Comparison of ENCODE assay signal across 22 cellular contexts in genomic region chr7:22329816-22330524, GRCh38. TPM values are rescaled to one million over a fixed set of nuclear protein-coding genes. Genes with fewer than 3 reads are reported as not detected.
DNase-seq lines count a peak whose midpoint lies in the region; ATAC-seq, FAIRE-seq and TF ChIP-seq lines count a peak whose summit lies in the region.
"Had no signal": no experiment of that assay in that cellular context is flagged by ENCODE, and none has a peak within 500 bp of the region (broad histone marks: within the 10 kb centered on the region; RNA-seq: fewer than 3 reads in every experiment).

No MANE protein-coding gene starts in this region.

- H3K4me2 ChIP-seq in A549 (no peak overlapping the region), H9 (ENCODE audit: insufficient read depth, insufficient read length, low read length) (no peak overlapping the region), GM23248 (ENCODE audit: unreplicated experiment) (no peak overlapping the region)

- H3K27me3 ChIP-seq in H9 (ENCODE audit: insufficient read depth, low read length), result no peaks in the 10 kb centered on the region
- H3K27me3 ChIP-seq in Panc1 (ENCODE audit: control insufficient read depth, insufficient read depth, low read length), result peaks cover 9% of the 10 kb centered on the region
- no peaks in the 10 kb centered on the region for H3K27me3 ChIP-seq in liver (ENCODE audit: control insufficient read depth in 4 of 4, insufficient read depth in 4 of 4, low read length in 3 of 4)
- no peaks in the 10 kb centered on the region for H3K27me3 ChIP-seq in GM23248 (replicated peaks; ENCODE audit: insufficient read depth)
- no peaks in the 10 kb centered on the region for H3K27me3 ChIP-seq in suprapubic skin

- H3K36me3 ChIP-seq in Panc1 (ENCODE audit: control insufficient read depth, insufficient read depth, low read length), result no peaks in the 10 kb centered on the region
- peaks cover 0 to 2% (median 0%) of the 10 kb centered on the region in 4 donors for H3K36me3 ChIP-seq in liver (ENCODE audit: control insufficient read depth in 4 of 4, insufficient read depth in 3 of 4, low read depth in 1 of 4, low read length in 3 of 4)
- H3K36me3 ChIP-seq in GM23248 (ENCODE audit: low read depth), result no peaks in the 10 kb centered on the region
- no peaks in the 10 kb centered on the region for H3K36me3 ChIP-seq in suprapubic skin

- no peak overlapping the region for H3K14ac ChIP-seq in H9 (ENCODE audit: insufficient read depth, low read length)

- H4K8ac ChIP-seq in H9 (replicated peaks; ENCODE audit: insufficient read length, low read depth, low read length), result no peak overlapping the region

- BruUV-seq in Panc1 (replicated peaks; lab: Mats Ljungman, UMichigan), result no TSS peak

- H3K79me2 ChIP-seq in H9 (ENCODE audit: insufficient read depth, low read length), result peaks cover 7% of the 10 kb centered on the region; the same call in 1 of the 2 replicates
- no peaks in the 10 kb centered on the region for H3K79me2 ChIP-seq in GM23248 (ENCODE audit: insufficient read depth)

- ATAC-seq in A549, result no peak
- peak; percentile 48; the same call in 1 of the 2 replicates for ATAC-seq in Panc1
- no peak for ATAC-seq in HG03135 (IDR thresholded peaks at IDR 0.05; ENCODE audit: unreplicated experiment)
- ATAC-seq: activated CD4-positive, alpha-beta T cell treated with anti-CD3 and anti-CD28 coated beads for 36 hours; stimulated activated naive CD8-positive, alpha-beta T cell treated with anti-CD3 and anti-CD28 coated beads, Interleukin-15, Interleukin-2, amounts not matched to agents 100 U/mL and 50 U/mL, for 24 hours had no signal

- no peaks in the 10 kb centered on the region for H3K23me2 ChIP-seq in H9 (ENCODE audit: insufficient read length, low read depth, low read length, poor library complexity, severe bottlenecking)

- intact Hi-C loops in Panc1 (cut with micrococcal nuclease; ENCODE audit: unreplicated experiment), result no loop called here

- no peak overlapping the region for H2BK12ac ChIP-seq in H9 (ENCODE audit: insufficient read length, low read depth, low read length)

- TF ChIP-seq POLR2A in A549 (IDR thresholded peaks at IDR 0.05; ENCODE audit: low read length) (no peak), suprapubic skin (IDR thresholded peaks at IDR 0.05) (no peak)

- DNase-seq in A549 (ENCODE audit: low read depth in 1 of 2, low spot score in 1 of 2) (no peak), H9 (no peak), Panc1 (ENCODE audit: low read depth, low spot score) (no peak), GM23248 (no peak), suprapubic skin (ENCODE audit: low spot score in 2 of 2) (no peak), AG20443 (ENCODE audit: low spot score) (no peak)
- DNase-seq: ACHN; activated CD4-positive, alpha-beta T cell treated with anti-CD3 and anti-CD28 coated beads for 36 hours; activated gamma-delta T cell; amniotic stem cell; CD4-positive, alpha-beta T cell; central memory CD4-positive, alpha-beta T cell; Kasumi-1; NCI-H1417 treated with DMSO at 0.1 percent for 48 hours; NCI-H226; retina; stimulated activated CD4-positive, alpha-beta T cell treated with anti-CD3 and anti-CD28 coated beads, Interleukin-15, amount 100 ng/mL, for 24 hours; stimulated activated naive CD8-positive, alpha-beta T cell treated with anti-CD3 and anti-CD28 coated beads, Interleukin-15, Interleukin-2, amounts not matched to agents 100 U/mL and 50 U/mL, for 24 hours had no signal

- peak overlapping the region; percentile 53 for H3T11ph ChIP-seq in H9 (ENCODE audit: low read length)

- H3K79me1 ChIP-seq in H9 (ENCODE audit: insufficient read depth, low read depth, low read length, poor library complexity, severe bottlenecking), result no peaks in the 10 kb centered on the region

- no peak overlapping the region for H3K27ac ChIP-seq in A549
- H3K27ac ChIP-seq in H9 (ENCODE audit: insufficient read length, low read depth, low read length), result no peak overlapping the region
- H3K27ac ChIP-seq in Panc1 (ENCODE audit: low read length), result no peak overlapping the region
- H3K27ac ChIP-seq in liver (ENCODE audit: low read depth in 1 of 2, low read length in 2 of 2), result no peak overlapping the region
- no peak overlapping the region for H3K27ac ChIP-seq in GM23248
- no peak overlapping the region for H3K27ac ChIP-seq in suprapubic skin

- H3K9me2 ChIP-seq in GM23248 (ENCODE audit: insufficient read depth), result no peaks in the 10 kb centered on the region

- no peaks in the 10 kb centered on the region for H3K27me3 Mint-ChIP-seq in H9 (ENCODE audit: low read depth)
- H3K27me3 Mint-ChIP-seq: CD4-positive, alpha-beta T cell had no signal

- FAIRE-seq in A549 (lab: Jason Lieb, UNC), result no peak
- FAIRE-seq: G401.6, keratinocyte had no signal

- H3K4me1 Mint-ChIP-seq in H9, result peaks cover 69 to 71% of the 10 kb centered on the region in 2 experiments

- no peaks in the 10 kb centered on the region for H3K9me3 Mint-ChIP-seq in H9
- H3K9me3 Mint-ChIP-seq: CD4-positive, alpha-beta T cell had no signal

- H4K20me1 ChIP-seq in H9 (ENCODE audit: control insufficient read depth, insufficient read depth, insufficient read length), result no peaks in the 10 kb centered on the region
- H4K20me1 ChIP-seq in GM23248 (ENCODE audit: insufficient read depth), result no peaks in the 10 kb centered on the region

- no peak overlapping the region for H2BK120ac ChIP-seq in H9 (ENCODE audit: low read depth, low read length, poor library complexity, severe bottlenecking)

- H3F3A ChIP-seq in GM23248 (ENCODE audit: insufficient read depth), result no peaks in the 10 kb centered on the region

- H2AK5ac ChIP-seq in H9 (ENCODE audit: insufficient read length, low read length), result no peak overlapping the region

- peak overlapping the region; percentile 64 for H3K18ac ChIP-seq in H9 (ENCODE audit: insufficient read length, low read depth, low read length)

- H3K4me3 ChIP-seq in A549 (no peak overlapping the region), Panc1 (ENCODE audit: low read depth in 2 of 2, low read length in 2 of 2) (no peak overlapping the region), liver (ENCODE audit: low read depth in 1 of 3, low read length in 3 of 3) (no peak overlapping the region), GM23248 (no peak overlapping the region), suprapubic skin (no peak overlapping the region)

- H3K27ac Mint-ChIP-seq in H9, result peak overlapping the region; percentile 16 to 70 (median 22); a peak in 5 of 7 replicates
- H3K27ac Mint-ChIP-seq: activated CD4-positive, alpha-beta T cell treated with anti-CD3 and anti-CD28 coated beads for 36 hours; CD4-positive, alpha-beta T cell had no signal

- in situ Hi-C loops in Panc1 (cut with HindIII; ENCODE audit: low pct_unique_long_range_greater_than_20kb, low sequenced_read_pairs) (no loop called here), GM23248 (cut with MboI) (no loop called here)

- H3K9me3 ChIP-seq in A549 (no peaks in the 10 kb centered on the region), H9 (ENCODE audit: control insufficient read depth, low read depth, low read length) (no peaks in the 10 kb centered on the region), Panc1 (ENCODE audit: control insufficient read depth, insufficient read depth, low read depth, low read length) (no peaks in the 10 kb centered on the region), liver (ENCODE audit: control insufficient read depth in 4 of 4, low read length in 3 of 4) (no peaks in the 10 kb centered on the region), GM23248 (ENCODE audit: low read depth) (no peaks in the 10 kb centered on the region), suprapubic skin (no peaks in the 10 kb centered on the region)

- H3K36me3 Mint-ChIP-seq in H9 (ENCODE audit: insufficient read depth in 1 of 3, low read depth in 3 of 3), result peaks cover 0 to 2% (median 0%) of the 10 kb centered on the region in 3 experiments; a peak in 1 of 7 replicates

- no peak for TF ChIP-seq RAD21 in A549 (conservative IDR thresholded peaks at IDR 0.05 in 1 of 2, IDR thresholded peaks at IDR 0.05 in 1 of 2)
- no peak for TF ChIP-seq RAD21 in liver (IDR thresholded peaks at IDR 0.05)

- WGBS in A549 (ENCODE audit: missing lambda C conversion rate), result 24% methylated on average over 4 of the region's 4 CpGs
- WGBS in H9 (ENCODE audit: extremely low coverage, insufficient read length, low lambda C conversion rate), result no CpG with 5 or more reads among the region's 4 CpGs
- WGBS in liver, result 61% methylated on average over 4 of the region's 4 CpGs
- WGBS in GM23248 (ENCODE audit: low coverage in 1 of 2, low lambda C conversion rate in 2 of 2, missing lambda C conversion rate in 2 of 2), 2 experiments, result 72 to 74% methylated on average over 4 of the region's 4 CpGs
- 78% methylated on average over 4 of the region's 4 CpGs for WGBS in suprapubic skin

- H2BK5ac ChIP-seq in H9 (ENCODE audit: insufficient read length, low read length), result no peak overlapping the region

- H3K4me1 ChIP-seq in A549 (no peaks in the 10 kb centered on the region), H9 (ENCODE audit: insufficient read depth, low read length) (peaks cover 22% of the 10 kb centered on the region; the same call in 1 of the 2 replicates), Panc1 (ENCODE audit: control insufficient read depth, insufficient read depth, low read length) (no peaks in the 10 kb centered on the region), liver (ENCODE audit: control insufficient read depth in 4 of 4, insufficient read depth in 4 of 4, low read length in 3 of 4) (peaks cover 0 to 7% (median 4%) of the 10 kb centered on the region in 4 donors), GM23248 (ENCODE audit: insufficient read depth) (no peaks in the 10 kb centered on the region), suprapubic skin (peaks cover 12% of the 10 kb centered on the region)

- H3K4me3 Mint-ChIP-seq in H9, result no peak overlapping the region; a peak in 1 of 5 replicates
- H3K4me3 Mint-ChIP-seq: activated CD4-positive, alpha-beta T cell treated with anti-CD3 and anti-CD28 coated beads for 36 hours; CD4-positive, alpha-beta T cell had no signal

- no peak overlapping the region for H3K4ac ChIP-seq in H9 (ENCODE audit: low read depth, low read length)

- H3K9ac ChIP-seq in H9 (ENCODE audit: extremely low read depth, insufficient read length, low read length), result no peak overlapping the region
- H3K9ac ChIP-seq in liver (ENCODE audit: low read depth in 1 of 2, low read length in 2 of 2), result no peak overlapping the region
- H3K9ac ChIP-seq in GM23248, result no peak overlapping the region

- no peak overlapping the region for H2AFZ ChIP-seq in H9 (ENCODE audit: low read length)
- H2AFZ ChIP-seq in GM23248, result no peak overlapping the region

- H3K23ac ChIP-seq in H9 (ENCODE audit: insufficient read length, low read depth, low read length), result no peak overlapping the region

- H4K91ac ChIP-seq in H9 (ENCODE audit: insufficient read length, low read depth, low read length), result no peak overlapping the region

- H3K56ac ChIP-seq in H9 (ENCODE audit: insufficient read length, low read depth, low read length), result no peak overlapping the region

- TF ChIP-seq EP300 in A549 (IDR thresholded peaks at IDR 0.05), result no peak
- TF ChIP-seq EP300 in suprapubic skin (IDR thresholded peaks at IDR 0.05), result no peak

- POLR2A ChIA-PET in A549 (lab: Yijun Ruan, JAX) (no interaction called here), Panc1 (lab: Charles Lee) (no interaction called here)

- no peak overlapping the region for H2BK15ac ChIP-seq in H9 (ENCODE audit: low read depth, low read length)

- CTCF ChIA-PET in A549 (lab: Yijun Ruan, JAX), result no interaction called here
- CTCF ChIA-PET in Panc1 (lab: Charles Lee), result no interaction called here

- TF ChIP-seq CTCF in A549 (IDR thresholded peaks at IDR 0.05) (no peak), H9 (conservative IDR thresholded peaks at IDR 0.05) (no peak), Panc1 (IDR thresholded peaks at IDR 0.05) (no peak), liver (IDR thresholded peaks at IDR 0.05; ENCODE audit: low read depth, low read length, missing input control) (no peak), suprapubic skin (IDR thresholded peaks at IDR 0.05) (no peak)

- no peak overlapping the region for H4K5ac ChIP-seq in H9 (ENCODE audit: insufficient read length, low read depth, low read length)

- no peak overlapping the region for H2BK20ac ChIP-seq in H9 (ENCODE audit: low read depth, low read length, poor library complexity, severe bottlenecking)

RNA-seq across cellular contexts. Expression of gene RAPGEF5, which starts 27.0 kb away (rescaled TPM):
- 0.14 and 0.19 TPM in 2 replicates for polyA plus RNA-seq in A549 (2011; rRNA removed)
- polyA plus RNA-seq in A549 (2012; cell fraction: cytosol; rRNA removed), result 0.03 and 0.05 TPM in 2 replicates
- polyA plus RNA-seq in A549 (2012; cell fraction: nucleus; rRNA removed), result 0.01 TPM in 1 of 2 replicates, not detected in the other
- polyA plus RNA-seq in A549 (2017; fragmentation: RNase III; extraction: RNeasy Plus Mini Kit Qiagen cat#74134 plus additional on column Dnase treatment), result 0.03 to 0.09 TPM (median 0.05 TPM) in 3 replicates
- 0.34 and 0.91 TPM in 2 replicates for polyA minus RNA-seq in A549 (2011; rRNA and poly(A)+ RNA removed)
- total RNA-seq in H9 (2021), result 13.3 and 14.4 TPM in 2 replicates
- total RNA-seq in Panc1 (2021; ENCODE audit: unreplicated experiment), result 1.4 TPM
- polyA plus RNA-seq in Panc1 (2012; ENCODE audit: insufficient read length), result 0.52 TPM
- total RNA-seq in liver, result 10 to 100 TPM; 16.4 to 54.8 TPM
- 1 to 10 TPM; 7.1 to 9.5 TPM for polyA plus RNA-seq in liver
- total RNA-seq in GM23248 (2014; rRNA removed; shearing (Covaris generic)), result 0.86 and 1.0 TPM in 2 replicates
- 0.11 and 0.32 TPM in 2 replicates for polyA plus RNA-seq in GM23248 (2016; fragmentation: Nextera tagmentation; extraction: Ambion mirVana)
- 10 to 100 TPM; 22.6 to 88.5 (median 26.9) TPM for total RNA-seq in suprapubic skin
